ENCODE assay signal across 1 cellular context in genomic region chrX:40261955-40262596, GRCh38.
TF ChIP-seq lines count a peak whose summit lies in the region.

No MANE protein-coding gene starts in this region.

TF ChIP-seq in K562, 482 proteins besides CTCF, POLR2A, EP300 and RAD21 (continued from another document and continues in another):
- TF ChIP-seq, protein P1, sequence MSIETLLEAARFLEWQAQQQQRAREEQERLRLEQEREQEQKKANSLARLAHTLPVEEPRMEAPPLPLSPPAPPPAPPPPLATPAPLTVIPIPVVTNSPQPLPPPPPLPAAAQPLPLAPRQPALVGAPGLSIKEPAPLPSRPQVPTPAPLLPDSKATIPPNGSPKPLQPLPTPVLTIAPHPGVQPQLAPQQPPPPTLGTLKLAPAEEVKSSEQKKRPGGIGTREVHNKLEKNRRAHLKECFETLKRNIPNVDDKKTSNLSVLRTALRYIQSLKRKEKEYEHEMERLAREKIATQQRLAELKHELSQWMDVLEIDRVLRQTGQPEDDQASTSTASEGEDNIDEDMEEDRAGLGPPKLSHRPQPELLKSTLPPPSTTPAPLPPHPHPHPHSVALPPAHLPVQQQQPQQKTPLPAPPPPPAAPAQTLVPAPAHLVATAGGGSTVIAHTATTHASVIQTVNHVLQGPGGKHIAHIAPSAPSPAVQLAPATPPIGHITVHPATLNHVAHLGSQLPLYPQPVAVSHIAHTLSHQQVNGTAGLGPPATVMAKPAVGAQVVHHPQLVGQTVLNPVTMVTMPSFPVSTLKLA (conservative IDR thresholded peaks at IDR 0.05) = 0 out of 4 replicates have a peak, but pooled peaks of 1 of the 2 experiments have one; percentile 29
- TF ChIP-seq ZNF175 (CRISPR knock-in tag; IDR thresholded peaks at IDR 0.05; ENCODE audit: low read depth) (0 out of 2 replicates have a peak, but pooled peaks have one; percentile 54), SMARCB1 (IDR thresholded peaks at IDR 0.05; ENCODE audit: insufficient read length, low read depth) (no peak), TFAP4 (CRISPR knock-in tag; IDR thresholded peaks at IDR 0.05; ENCODE audit: borderline replicate concordance) (peak; percentile 93), RNF219 (CRISPR knock-in tag; IDR thresholded peaks at IDR 0.05) (no peak), SOX6 (IDR thresholded peaks at IDR 0.05) (peak; percentile 78), NR2C2 (CRISPR knock-in tag; IDR thresholded peaks at IDR 0.05) (no peak), NR2C2 (tag; IDR thresholded peaks at IDR 0.05) (peak; percentile 75), RAD51 (IDR thresholded peaks at IDR 0.05; ENCODE audit: borderline replicate concordance, low read depth) (no peak), JUNB (CRISPR knock-in tag; conservative IDR thresholded peaks at IDR 0.05) (no peak), GABPA (tag; conservative IDR thresholded peaks at IDR 0.05; ENCODE audit: low read depth) (peak; percentile 84), EGR1 (conservative IDR thresholded peaks at IDR 0.05) (peak; percentile 69), ZBTB43 (CRISPR knock-in tag; IDR thresholded peaks at IDR 0.05) (no peak), TRIM24 (IDR thresholded peaks at IDR 0.05) (peak in 1 of 2 experiments; percentile 70; a peak in 1 of 4 replicates), NR2C1 (IDR thresholded peaks at IDR 0.05) (no peak), NR2C1 (tag; IDR thresholded peaks at IDR 0.05) (peak; percentile 67), ETV1 (tag; conservative IDR thresholded peaks at IDR 0.05; ENCODE audit: low read depth) (peak; percentile 53; the same call in 1 of the 2 replicates), ILF3 (IDR thresholded peaks at IDR 0.05; ENCODE audit: borderline replicate concordance) (no peak), MEIS2 (IDR thresholded peaks at IDR 0.05; ENCODE audit: partially characterized antibody) (no peak), HDAC8 (tag; IDR thresholded peaks at IDR 0.05) (peak; percentile 63; the same call in 1 of the 2 replicates), MEF2D (tag; conservative IDR thresholded peaks at IDR 0.05; ENCODE audit: low read depth) (0 out of 2 replicates have a peak, but pooled peaks have one; percentile 33), RHOXF2B (CRISPR knock-in tag; conservative IDR thresholded peaks at IDR 0.05) (no peak), ETV5 (CRISPR knock-in tag; IDR thresholded peaks at IDR 0.05; ENCODE audit: low read depth) (peak; percentile 82), PYGO2 (tag; IDR thresholded peaks at IDR 0.05) (peak; percentile 20; the same call in 1 of the 2 replicates), ZFX (CRISPR knock-in tag; IDR thresholded peaks at IDR 0.05) (peak; percentile 45; the same call in 1 of the 2 replicates), ZNF134 (CRISPR knock-in tag; conservative IDR thresholded peaks at IDR 0.05) (no peak), DMBX1 (CRISPR knock-in tag; IDR thresholded peaks at IDR 0.05; ENCODE audit: borderline replicate concordance) (peak; percentile 45; the same call in 1 of the 2 replicates), SMAD3 (CRISPR knock-in tag; conservative IDR thresholded peaks at IDR 0.05) (no peak), ZNF766 (CRISPR knock-in tag; conservative IDR thresholded peaks at IDR 0.05) (0 out of 2 replicates have a peak, but pooled peaks have one; percentile 37), GABPB1 (CRISPR knock-in tag; IDR thresholded peaks at IDR 0.05) (peak; percentile 74), CEBPG (CRISPR knock-in tag; IDR thresholded peaks at IDR 0.05) (peak; percentile 76), CEBPG (tag; conservative IDR thresholded peaks at IDR 0.05 in 1 of 2, IDR thresholded peaks at IDR 0.05 in 1 of 2) (peak; percentile 15 to 86; a peak in 2 of 4 replicates), ESRRA (IDR thresholded peaks at IDR 0.05; ENCODE audit: borderline replicate concordance, low read depth) (peak; percentile 71; the same call in 1 of the 2 replicates), CTBP1 (IDR thresholded peaks at IDR 0.05; ENCODE audit: borderline replicate concordance) (0 out of 2 replicates have a peak, but pooled peaks have one; percentile 27), TAF15 (IDR thresholded peaks at IDR 0.05; ENCODE audit: low read depth, low read length) (no peak), ELF1 (tag; IDR thresholded peaks at IDR 0.05) (peak; percentile 52; the same call in 1 of the 2 replicates), MYC (IDR thresholded peaks at IDR 0.05; ENCODE audit: low read depth, low read length) (0 out of 2 replicates have a peak, but pooled peaks have one; percentile 8), MYC (CRISPR knock-in tag; IDR thresholded peaks at IDR 0.05; ENCODE audit: borderline replicate concordance, low read depth) (no peak)
- TF ChIP-seq, protein P2, sequence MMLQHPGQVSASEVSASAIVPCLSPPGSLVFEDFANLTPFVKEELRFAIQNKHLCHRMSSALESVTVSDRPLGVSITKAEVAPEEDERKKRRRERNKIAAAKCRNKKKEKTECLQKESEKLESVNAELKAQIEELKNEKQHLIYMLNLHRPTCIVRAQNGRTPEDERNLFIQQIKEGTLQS (IDR thresholded peaks at IDR 0.05) = peak; percentile 60
- TF ChIP-seq, protein P2 (CRISPR knock-in tag; conservative IDR thresholded peaks at IDR 0.05) = no peak
- TF ChIP-seq, protein P3, sequence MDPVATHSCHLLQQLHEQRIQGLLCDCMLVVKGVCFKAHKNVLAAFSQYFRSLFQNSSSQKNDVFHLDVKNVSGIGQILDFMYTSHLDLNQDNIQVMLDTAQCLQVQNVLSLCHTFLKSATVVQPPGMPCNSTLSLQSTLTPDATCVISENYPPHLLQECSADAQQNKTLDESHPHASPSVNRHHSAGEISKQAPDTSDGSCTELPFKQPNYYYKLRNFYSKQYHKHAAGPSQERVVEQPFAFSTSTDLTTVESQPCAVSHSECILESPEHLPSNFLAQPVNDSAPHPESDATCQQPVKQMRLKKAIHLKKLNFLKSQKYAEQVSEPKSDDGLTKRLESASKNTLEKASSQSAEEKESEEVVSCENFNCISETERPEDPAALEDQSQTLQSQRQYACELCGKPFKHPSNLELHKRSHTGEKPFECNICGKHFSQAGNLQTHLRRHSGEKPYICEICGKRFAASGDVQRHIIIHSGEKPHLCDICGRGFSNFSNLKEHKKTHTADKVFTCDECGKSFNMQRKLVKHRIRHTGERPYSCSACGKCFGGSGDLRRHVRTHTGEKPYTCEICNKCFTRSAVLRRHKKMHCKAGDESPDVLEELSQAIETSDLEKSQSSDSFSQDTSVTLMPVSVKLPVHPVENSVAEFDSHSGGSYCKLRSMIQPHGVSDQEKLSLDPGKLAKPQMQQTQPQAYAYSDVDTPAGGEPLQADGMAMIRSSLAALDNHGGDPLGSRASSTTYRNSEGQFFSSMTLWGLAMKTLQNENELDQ (CRISPR knock-in tag; IDR thresholded peaks at IDR 0.05; ENCODE audit: borderline replicate concordance) = no peak
- TF ChIP-seq, protein P4, sequence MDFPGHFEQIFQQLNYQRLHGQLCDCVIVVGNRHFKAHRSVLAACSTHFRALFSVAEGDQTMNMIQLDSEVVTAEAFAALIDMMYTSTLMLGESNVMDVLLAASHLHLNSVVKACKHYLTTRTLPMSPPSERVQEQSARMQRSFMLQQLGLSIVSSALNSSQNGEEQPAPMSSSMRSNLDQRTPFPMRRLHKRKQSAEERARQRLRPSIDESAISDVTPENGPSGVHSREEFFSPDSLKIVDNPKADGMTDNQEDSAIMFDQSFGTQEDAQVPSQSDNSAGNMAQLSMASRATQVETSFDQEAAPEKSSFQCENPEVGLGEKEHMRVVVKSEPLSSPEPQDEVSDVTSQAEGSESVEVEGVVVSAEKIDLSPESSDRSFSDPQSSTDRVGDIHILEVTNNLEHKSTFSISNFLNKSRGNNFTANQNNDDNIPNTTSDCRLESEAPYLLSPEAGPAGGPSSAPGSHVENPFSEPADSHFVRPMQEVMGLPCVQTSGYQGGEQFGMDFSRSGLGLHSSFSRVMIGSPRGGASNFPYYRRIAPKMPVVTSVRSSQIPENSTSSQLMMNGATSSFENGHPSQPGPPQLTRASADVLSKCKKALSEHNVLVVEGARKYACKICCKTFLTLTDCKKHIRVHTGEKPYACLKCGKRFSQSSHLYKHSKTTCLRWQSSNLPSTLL (IDR thresholded peaks at IDR 0.05) = no peak
